Comparison of ENCODE assay signal across 18 cellular contexts in genomic region chr21:15204140-15204774, GRCh38.
DNase-seq lines count a peak whose midpoint lies in the region; ATAC-seq and TF ChIP-seq lines count a peak whose summit lies in the region.
"Had no signal": no experiment of that assay in that cellular context is flagged by ENCODE, and none has a peak within 500 bp of the region (broad histone marks: within the 10 kb centered on the region; RNA-seq: fewer than 3 reads in every experiment).

No MANE protein-coding gene starts in this region.

- H3K4me3 ChIP-seq in heart left ventricle, result no peak overlapping the region
- no peak overlapping the region for H3K4me3 ChIP-seq in upper lobe of right lung
- H3K4me3 ChIP-seq: GM23248 had no signal

- peak in 2 of 4 donors; percentile 13 to 40 for ATAC-seq in heart left ventricle
- peak; percentile 75 for ATAC-seq in upper lobe of right lung
- ATAC-seq in HG03159 (IDR thresholded peaks at IDR 0.05; ENCODE audit: unreplicated experiment), result no peak
- ATAC-seq: CD8-positive, alpha-beta T cell; HCT116 had no signal

- no peaks in the 10 kb centered on the region for H3K36me3 ChIP-seq in heart left ventricle
- no peaks in the 10 kb centered on the region for H3K36me3 ChIP-seq in upper lobe of right lung

- 57 to 63% (median 60%) methylated on average over 9 of the region's 9 CpGs for WGBS in heart left ventricle, 4 donors

- no peak for TF ChIP-seq CTCF in heart left ventricle (IDR thresholded peaks at IDR 0.05)
- TF ChIP-seq CTCF in upper lobe of right lung (IDR thresholded peaks at IDR 0.05), result no peak

- intact Hi-C loops in heart left ventricle (cut with DNase I) (loop anchor here in 1 of 10 donors (10.0 kb wide), 1 partner anchor 139 kb away; the partner anchor contains the start of gene NRIP1), cardiac septum (cut with DNase I) (no loop called here), upper lobe of right lung (cut with DNase I) (no loop called here)

- TF ChIP-seq POLR2A in heart left ventricle (IDR thresholded peaks at IDR 0.05), result no peak

- peaks cover 0 to 25% (median 6%) of the 10 kb centered on the region in 12 donors for H3K4me1 ChIP-seq in heart left ventricle
- H3K4me1 ChIP-seq in upper lobe of right lung, result peaks cover 2% of the 10 kb centered on the region

- H3K27ac ChIP-seq in heart left ventricle (peak overlapping the region in 9 of 12 donors; percentile 41 to 75 (median 54)), upper lobe of right lung (no peak overlapping the region)
- H3K27ac ChIP-seq: GM23248 had no signal

- no peak for DNase-seq in heart left ventricle
- DNase-seq in cardiac septum (ENCODE audit: low spot score), result no peak
- DNase-seq in UCSD-AML1 (lab: John Stamatoyannopoulos, UW; ENCODE audit: unreplicated experiment), result peak; percentile 14
- peak; percentile 81 for DNase-seq in left kidney (ENCODE audit: low read depth, low spot score)
- DNase-seq in upper lobe of right lung, result no peak
- no peak for DNase-seq in activated effector memory CD4-positive, alpha-beta T cell treated with Interleukin-2 at 50 U/mL for 16 hours
- DNase-seq in foreskin melanocyte, result no peak
- DNase-seq: 8988T; CD8-positive, alpha-beta T cell; DMS79; GM23248; Karpas-422; MM.1S; NCI-H1105; NCI-H1694 treated with DMSO at 0.1 percent for 48 hours; NCI-H526 treated with DMSO at 0.1 percent for 48 hours had no signal

- no peaks in the 10 kb centered on the region for H3K27me3 ChIP-seq in heart left ventricle
- H3K27me3 ChIP-seq in upper lobe of right lung, result no peaks in the 10 kb centered on the region

- H3K9me3 ChIP-seq in heart left ventricle (no peaks in the 10 kb centered on the region), upper lobe of right lung (no peaks in the 10 kb centered on the region)

Comparison
In these comparisons a context has a peak if more than half of its experiments do, and no peak if none do; other contexts are left out.
1. DNase-seq: peak in UCSD-AML1 (single experiment) and left kidney (single experiment); none in heart left ventricle (0 of 5), cardiac septum (single experiment), upper lobe of right lung (single experiment), activated effector memory CD4-positive, alpha-beta T cell treated with Interleukin-2 at 50 U/mL for 16 hours (single experiment) and foreskin melanocyte (single experiment).